ENCODE assay signal across 11 cellular contexts in genomic region chr20:43916073-43916874, GRCh38. TPM values are rescaled to one million over a fixed set of nuclear protein-coding genes. Genes with fewer than 3 reads are reported as not detected.
DNase-seq lines count a peak whose midpoint lies in the region; ATAC-seq, FAIRE-seq and TF ChIP-seq lines count a peak whose summit lies in the region.
"Had no signal": no experiment of that assay in that cellular context is flagged by ENCODE, and none has a peak within 500 bp of the region (broad histone marks: within the 10 kb centered on the region; RNA-seq: fewer than 3 reads in every experiment).

No MANE protein-coding gene starts in this region.

- WGBS in GM12878 (ENCODE audit: insufficient coverage, insufficient replicate concordance, low lambda C conversion rate, missing lambda C conversion rate) = 6% methylated on average over 38 of the region's 50 CpGs
- WGBS in HepG2 (ENCODE audit: low lambda C conversion rate) = 64% methylated on average over 34 of the region's 50 CpGs
- WGBS in urinary bladder = 9% methylated on average over 50 of the region's 50 CpGs

- CTCF ChIA-PET in activated naive CD4-positive, alpha-beta T cell treated with anti-CD3 and anti-CD28 coated beads for 36 hours (lab: Charles Lee) = interaction anchor here (1.1 to 1.4 kb wide), 2 partner anchors 57 to 166 kb away, joined by 3 to 4 read pairs; no protein-coding TSS in a partner anchor
- CTCF ChIA-PET in GM12878 (lab: Yijun Ruan, JAX) (interaction anchor here (0.9 to 5.9 kb wide), 4 partner anchors 10 to 166 kb away, joined by 3 to 40 read pairs (median 6); no protein-coding TSS in a partner anchor), HepG2 (lab: Yijun Ruan, JAX; ENCODE audit: low intra/inter-chr PET ratio, low total read pairs) (no interaction called here)

- no peak for TF ChIP-seq RAD21 in GM12878 (IDR thresholded peaks at IDR 0.05; ENCODE audit: insufficient read depth, low read depth, low read length)
- no peak for TF ChIP-seq RAD21 in HepG2 (CRISPR knock-in tag; IDR thresholded peaks at IDR 0.05)

- TF ChIP-seq EP300 in GM12878 (IDR thresholded peaks at IDR 0.05; ENCODE audit: borderline replicate concordance in 1 of 2, control insufficient read depth in 1 of 2, low read depth in 2 of 2, low read length in 2 of 2) = no peak
- no peak for TF ChIP-seq EP300 in HepG2 (IDR thresholded peaks at IDR 0.05; ENCODE audit: low read depth in 2 of 2, low read length in 2 of 2)
- TF ChIP-seq EP300 in HepG2 (CRISPR knock-in tag; IDR thresholded peaks at IDR 0.05; ENCODE audit: borderline replicate concordance) = no peak

- intact Hi-C loops in activated naive CD4-positive, alpha-beta T cell treated with anti-CD3 and anti-CD28 coated beads for 36 hours (cut with micrococcal nuclease) = loop anchor here (2.0 kb wide), 1 partner anchor 165 kb away; no protein-coding TSS in a partner anchor
- intact Hi-C loops in GM12878 (cut with micrococcal nuclease; ENCODE audit: unreplicated experiment) (loop anchor here (5.0 kb wide), 2 partner anchors 74 to 166 kb away; no protein-coding TSS in a partner anchor), HepG2 (cut with micrococcal nuclease; ENCODE audit: unreplicated experiment) (no loop called here)

- FAIRE-seq in GM12878 (lab: Jason Lieb, UNC) (no peak), HepG2 (lab: Jason Lieb, UNC) (no peak)
- FAIRE-seq: endometrium, G401.6 had no signal

- H3K4me1 ChIP-seq in GM12878 (ENCODE audit: control insufficient read depth, insufficient read depth, low read length) (peaks cover 23% of the 10 kb centered on the region), HepG2 (ENCODE audit: insufficient read depth, low read length) (no peaks in the 10 kb centered on the region), urinary bladder (ENCODE audit: insufficient read depth) (no peaks in the 10 kb centered on the region)

- H3K27me3 Mint-ChIP-seq in activated naive CD4-positive, alpha-beta T cell treated with anti-CD3 and anti-CD28 coated beads for 36 hours (ENCODE audit: low read depth) = peaks cover 45% of the 10 kb centered on the region

- peaks cover 23% of the 10 kb centered on the region for H3K4me1 Mint-ChIP-seq in activated naive CD4-positive, alpha-beta T cell treated with anti-CD3 and anti-CD28 coated beads for 36 hours (ENCODE audit: low read depth)

- no peak for TF ChIP-seq CTCF in GM12878 (IDR thresholded peaks at IDR 0.05 in 2 of 3, conservative IDR thresholded peaks at IDR 0.05 in 1 of 3; ENCODE audit: control insufficient read depth in 2 of 3, extremely low read depth in 1 of 3, insufficient read depth in 1 of 3, low read depth in 3 of 3, low read length in 3 of 3)
- no peak for TF ChIP-seq CTCF in HepG2 (CRISPR knock-in tag; IDR thresholded peaks at IDR 0.05)

- H3K27me3 ChIP-seq in GM12878 (replicated peaks in 1 of 2; ENCODE audit: control insufficient read depth in 2 of 2, insufficient read depth in 2 of 2, low read length in 1 of 2) (peaks cover 0 to 4% of the 10 kb centered on the region in 2 experiments; a peak in 2 of 4 replicates), HepG2 (ENCODE audit: control insufficient read depth in 1 of 2, insufficient read depth in 2 of 2, low read length in 2 of 2) (peaks cover 4 to 30% of the 10 kb centered on the region in 2 experiments; a peak in 4 of 5 replicates)

- H3K9me3 ChIP-seq in GM12878 (replicated peaks; ENCODE audit: control insufficient read depth, insufficient read depth, low read length) (peaks cover 2% of the 10 kb centered on the region; the same call in 2 of the 3 replicates), HepG2 (ENCODE audit: low read length) (peaks cover 24% of the 10 kb centered on the region)

- peak overlapping the region; percentile 52; the same call in 1 of the 2 replicates for H3K9ac ChIP-seq in GM12878 (ENCODE audit: control insufficient read depth, insufficient read depth, low read length)
- H3K9ac ChIP-seq in HepG2 (ENCODE audit: insufficient read depth, low read depth, low read length) = no peak overlapping the region

- BruUV-seq in GM12878 (replicated peaks; lab: Mats Ljungman, UMichigan) (TSS peak; percentile 67), HepG2 (replicated peaks; lab: Mats Ljungman, UMichigan) (no TSS peak)

- H3K36me3 ChIP-seq in GM12878 (ENCODE audit: control insufficient read depth in 2 of 2, insufficient read depth in 2 of 2, low read length in 1 of 2) (no peaks in the 10 kb centered on the region), HepG2 (replicated peaks in 1 of 2; ENCODE audit: control insufficient read depth in 1 of 2, insufficient read depth in 2 of 2, low read length in 2 of 2) (no peaks in the 10 kb centered on the region), urinary bladder (ENCODE audit: insufficient read depth) (no peaks in the 10 kb centered on the region)

- H3K36me3 Mint-ChIP-seq in activated naive CD4-positive, alpha-beta T cell treated with anti-CD3 and anti-CD28 coated beads for 36 hours (ENCODE audit: low read depth) = peaks cover 2% of the 10 kb centered on the region

- ATAC-seq in GM12878 (peak; percentile 34), HepG2 (peak; percentile 28)

- H3K79me2 ChIP-seq in GM12878 (ENCODE audit: control insufficient read depth, insufficient read depth, low read length) (no peaks in the 10 kb centered on the region), HepG2 (ENCODE audit: insufficient read depth, low read length) (no peaks in the 10 kb centered on the region)

- no peaks in the 10 kb centered on the region; the same call in 1 of the 2 replicates for H4K20me1 ChIP-seq in GM12878 (ENCODE audit: control insufficient read depth, insufficient read depth)
- H4K20me1 ChIP-seq in HepG2 (ENCODE audit: insufficient read depth, low read length) = no peaks in the 10 kb centered on the region

- in situ Hi-C loops in GM12878 (cut with MboI) (no loop called here), HepG2 (cut with HindIII; ENCODE audit: extremely low pct_ligation_motif_present, low pct_unique_long_range_greater_than_20kb) (no loop called here)

- H2AFZ ChIP-seq in GM12878 (ENCODE audit: control insufficient read depth, low read depth, low read length) (no peak overlapping the region; the same call in 1 of the 2 replicates), HepG2 (ENCODE audit: low read length) (no peak overlapping the region)

- POLR2A ChIA-PET in GM12878 (lab: Charles Lee) = interaction anchor here (0.6 to 3.3 kb wide), 10 partner anchors 9 to 459 kb away, joined by 3 to 13 read pairs (median 6); no protein-coding TSS in a partner anchor
- POLR2A ChIA-PET in HepG2 (lab: Yijun Ruan, JAX) = no interaction called here

- H3K27ac ChIP-seq in GM12878 (ENCODE audit: control insufficient read depth, insufficient read depth) = peak overlapping the region; percentile 28; the same call in 1 of the 2 replicates
- no peak overlapping the region for H3K27ac ChIP-seq in HepG2 (ENCODE audit: extremely low read length, insufficient read depth, low read length)
- H3K27ac ChIP-seq in urinary bladder (ENCODE audit: low read depth) = no peak overlapping the region

- DNase-seq in activated naive CD4-positive, alpha-beta T cell treated with anti-CD3 and anti-CD28 coated beads for 36 hours = no peak
- DNase-seq in activated naive CD4-positive, alpha-beta T cell (lab: John Stamatoyannopoulos, UW) = no peak
- DNase-seq in GM12878 (ENCODE audit: low read depth, low spot score) (no peak), HepG2 (ENCODE audit: low spot score) (no peak), NCI-H1048 (lab: John Stamatoyannopoulos, UW) (no peak), inferior parietal cortex (ENCODE audit: extremely low spot score) (no peak), GM19240 (ENCODE audit: insufficient read length, low spot score) (no peak)
- DNase-seq: NCI-H2171 had no signal

- peak overlapping the region; percentile 73 for H3K4me3 Mint-ChIP-seq in activated naive CD4-positive, alpha-beta T cell treated with anti-CD3 and anti-CD28 coated beads for 36 hours

- SMC1A ChIA-PET in GM12878 (lab: Charles Lee; ENCODE audit: uncharacterized antibody, unreplicated experiment) = interaction anchor here (0.8 to 7.5 kb wide), 8 partner anchors 10 to 166 kb away, joined by 3 to 68 read pairs (median 4); no protein-coding TSS in a partner anchor

- RAD21 ChIA-PET in GM12878 (lab: Charles Lee; ENCODE audit: unreplicated experiment) = interaction anchor here (1.0 to 6.8 kb wide), 8 partner anchors 12 to 165 kb away, joined by 3 to 57 read pairs (median 6); no protein-coding TSS in a partner anchor

- H3K4me2 ChIP-seq in GM12878 (ENCODE audit: control insufficient read depth, insufficient read depth) = peak overlapping the region; percentile 89
- H3K4me2 ChIP-seq in HepG2 (ENCODE audit: low read depth, low read length) = no peak overlapping the region

- no peak for TF ChIP-seq POLR2A in GM12878 (IDR thresholded peaks at IDR 0.05; ENCODE audit: low read depth, low read length)
- TF ChIP-seq POLR2A in HepG2 (IDR thresholded peaks at IDR 0.05; ENCODE audit: insufficient read depth in 1 of 2, low read depth in 2 of 2, low read length in 2 of 2) = no peak

- H3K27ac Mint-ChIP-seq in activated naive CD4-positive, alpha-beta T cell treated with anti-CD3 and anti-CD28 coated beads for 36 hours = no peak overlapping the region

- H3K9me3 Mint-ChIP-seq in activated naive CD4-positive, alpha-beta T cell treated with anti-CD3 and anti-CD28 coated beads for 36 hours = peaks cover 14% of the 10 kb centered on the region

- H3K4me3 ChIP-seq in GM12878 (peak overlapping the region; percentile 50; the same call in 1 of the 2 replicates), HepG2 (replicated peaks in 1 of 3; ENCODE audit: insufficient read depth in 1 of 3, low read depth in 2 of 3, low read length in 3 of 3) (no peak overlapping the region), urinary bladder (ENCODE audit: low read depth, low read length) (peak overlapping the region; percentile 77)

RNA-seq across cellular contexts. Expression of gene TOX2, which starts 1.6 kb away (rescaled TPM):
- 1 to 10 TPM; 1.2 to 1.6 TPM for total RNA-seq in activated naive CD4-positive, alpha-beta T cell treated with anti-CD3 and anti-CD28 coated beads for 36 hours
- total RNA-seq in GM12878 (2013; cell fraction: nucleolus; rRNA removed) = 10.6 and 14.4 TPM in 2 replicates
- total RNA-seq in GM12878 (2014; rRNA removed) (8.0 and 8.5 TPM in 2 replicates), GM12878 (2014; rRNA removed; fragmentation: Illumina TruSeq; extraction: Trizol) (3.1 and 3.9 TPM in 2 replicates), GM12878 (2021) (40.5 and 40.6 TPM in 2 replicates), HepG2 (2016; rRNA removed; fragmentation: Illumina TruSeq; extraction: Trizol) (not detected in 2 replicates), urinary bladder (1.6 TPM)
- 4.9 TPM for polyA plus RNA-seq in GM12878 (2011; ENCODE audit: low read depth)
- polyA plus RNA-seq in GM12878 (2011; rRNA removed) (4.7 and 6.8 TPM in 2 replicates), GM12878 (2014; fragmentation: Illumina TruSeq; extraction: Trizol) (6.5 and 14.9 TPM in 2 replicates), GM12878 (2014; fragmentation: Nextera tagmentation; extraction: Ambion mirVana) (1 to 10 TPM; 2.6 to 6.2 TPM), GM12878 (2014; rRNA removed) (16.5 and 21.9 TPM in 2 replicates), GM12878 (2016; fragmentation: Nextera tagmentation; extraction: Ambion mirVana) (10 to 100 TPM in 1 of 2 experiments, 1 to 10 TPM in 1; 7.3 to 23.8 TPM), HepG2 (2011; rRNA removed) (not detected in 2 replicates), urinary bladder (38.0 TPM)
- polyA plus RNA-seq in GM12878 (2011; cell fraction: cytosol; rRNA removed) = 9.0 and 15.7 TPM in 2 replicates
- 32.9 and 42.5 TPM in 2 replicates for polyA plus RNA-seq in GM12878 (2011; cell fraction: nucleus; rRNA removed)
- 11.0 and 15.1 TPM in 2 replicates for polyA plus RNA-seq in GM12878 (2012)
- 4.6 and 11.5 TPM in 2 replicates for polyA minus RNA-seq in GM12878 (2011; rRNA and poly(A)+ RNA removed)
- 18.1 and 22.3 TPM in 2 replicates for polyA minus RNA-seq in GM12878 (2011; cell fraction: cytosol; rRNA and poly(A)+ RNA removed)
- 8.6 and 14.6 TPM in 2 replicates for polyA minus RNA-seq in GM12878 (2011; cell fraction: nucleus; rRNA and poly(A)+ RNA removed)
- not detected in 2 replicates for total RNA-seq in HepG2 (2016; cell fraction: cytosol; rRNA removed; fragmentation: Illumina TruSeq; extraction: Trizol; ENCODE audit: low read depth)
- total RNA-seq in HepG2 (2016; cell fraction: insoluble cytoplasmic fraction; rRNA removed; fragmentation: Illumina TruSeq; extraction: Trizol) = not detected in 2 replicates
- not detected in 2 replicates for total RNA-seq in HepG2 (2016; cell fraction: membrane; rRNA removed; fragmentation: Illumina TruSeq; extraction: Trizol)
- not detected in 2 replicates for total RNA-seq in HepG2 (2016; cell fraction: nucleus; rRNA removed; fragmentation: Illumina TruSeq; extraction: Trizol)
- not detected in 2 replicates for polyA plus RNA-seq in HepG2 (2011; cell fraction: cytosol; rRNA removed)
- not detected in 2 replicates for polyA plus RNA-seq in HepG2 (2011; cell fraction: nucleus; rRNA removed)
- polyA plus RNA-seq in HepG2 (2012) = not detected in 2 replicates
- not detected in 2 replicates for polyA plus RNA-seq in HepG2 (2016; cell fraction: cytosol; fragmentation: Illumina TruSeq; extraction: Trizol; ENCODE audit: low read depth)
- not detected in 2 replicates for polyA plus RNA-seq in HepG2 (2016; cell fraction: insoluble cytoplasmic fraction; fragmentation: Illumina TruSeq; extraction: Trizol; ENCODE audit: low read depth)
- polyA plus RNA-seq in HepG2 (2016; cell fraction: membrane; fragmentation: Illumina TruSeq; extraction: Trizol; ENCODE audit: low read depth) = not detected in 2 replicates
- polyA plus RNA-seq in HepG2 (2016; cell fraction: nucleus; fragmentation: Illumina TruSeq; extraction: Trizol; ENCODE audit: insufficient read depth, low read depth) = not detected in 2 replicates
- polyA minus RNA-seq in HepG2 (2011; rRNA and poly(A)+ RNA removed; ENCODE audit: low replicate concordance) = 0.40 TPM in 1 of 2 replicates, not detected in the other
- polyA minus RNA-seq in HepG2 (2011; cell fraction: cytosol; rRNA and poly(A)+ RNA removed) = not detected in 2 replicates
- polyA minus RNA-seq in HepG2 (2011; cell fraction: nucleus; rRNA and poly(A)+ RNA removed) = not detected in 2 replicates

Comparison
In these comparisons a context has a peak if more than half of its experiments do, and no peak if none do; other contexts are left out.
1. H3K4me3 ChIP-seq: peak in GM12878 (single experiment) and urinary bladder (single experiment); none in HepG2 (0 of 3).